In genomic region chr4:25879991-25880641, GRCh38 we compare ENCODE assay signal across 9 cellular contexts. TPM values are rescaled to one million over a fixed set of nuclear protein-coding genes. Genes with fewer than 3 reads are reported as not detected.
DNase-seq lines count a peak whose midpoint lies in the region; ATAC-seq and TF ChIP-seq lines count a peak whose summit lies in the region.
"Had no signal": no experiment of that assay in that cellular context is flagged by ENCODE, and none has a peak within 500 bp of the region (broad histone marks: within the 10 kb centered on the region; RNA-seq: fewer than 3 reads in every experiment).

No MANE protein-coding gene starts in this region.

- H3K4me3 ChIP-seq in left ventricle myocardium inferior (no peak overlapping the region), prostate gland (no peak overlapping the region)

- peak overlapping the region; percentile 26 to 42 for H3K4me3 Mint-ChIP-seq in stimulated activated naive B cell treated with anti-CD40 and anti-IgM and Interleukin-4, amounts not matched to agents 10 μg/mL and 1 μg/mL and 100 μg/mL, for 72 hours
- H3K4me3 Mint-ChIP-seq in activated CD8-positive, alpha-beta T cell treated with anti-CD3 and anti-CD28 coated beads for 36 hours, result no peak overlapping the region
- no peak overlapping the region for H3K4me3 Mint-ChIP-seq in activated naive CD8-positive, alpha-beta T cell treated with anti-CD3 and anti-CD28 coated beads, Interleukin-2, amount 50 U/mL, for 24 hours

- H3K4me1 Mint-ChIP-seq in stimulated activated naive B cell treated with anti-CD40 and anti-IgM and Interleukin-4, amounts not matched to agents 10 μg/mL and 1 μg/mL and 100 μg/mL, for 72 hours, result peaks cover 51 to 70% of the 10 kb centered on the region in 2 donors
- peaks cover 3% of the 10 kb centered on the region for H3K4me1 Mint-ChIP-seq in activated CD8-positive, alpha-beta T cell treated with anti-CD3 and anti-CD28 coated beads for 36 hours (ENCODE audit: low read depth)
- peaks cover 20% of the 10 kb centered on the region for H3K4me1 Mint-ChIP-seq in activated naive CD8-positive, alpha-beta T cell treated with anti-CD3 and anti-CD28 coated beads, Interleukin-2, amount 50 U/mL, for 24 hours

- H3K27me3 Mint-ChIP-seq in stimulated activated naive B cell treated with anti-CD40 and anti-IgM and Interleukin-4, amounts not matched to agents 10 μg/mL and 1 μg/mL and 100 μg/mL, for 72 hours, result no peaks in the 10 kb centered on the region
- H3K27me3 Mint-ChIP-seq in activated CD8-positive, alpha-beta T cell treated with anti-CD3 and anti-CD28 coated beads for 36 hours, result peaks cover 12% of the 10 kb centered on the region
- H3K27me3 Mint-ChIP-seq in activated naive CD8-positive, alpha-beta T cell treated with anti-CD3 and anti-CD28 coated beads, Interleukin-2, amount 50 U/mL, for 24 hours, result peaks cover 5% of the 10 kb centered on the region

- no peaks in the 10 kb centered on the region for H3K9me3 ChIP-seq in left ventricle myocardium inferior (replicated peaks)
- H3K9me3 ChIP-seq in prostate gland, result no peaks in the 10 kb centered on the region

- H3K27me3 ChIP-seq in left ventricle myocardium inferior (ENCODE audit: low read depth), result no peaks in the 10 kb centered on the region
- H3K27me3 ChIP-seq in prostate gland (replicated peaks; ENCODE audit: insufficient read depth), result peaks cover 3% of the 10 kb centered on the region

- no peak for TF ChIP-seq CTCF in left ventricle myocardium inferior (IDR thresholded peaks at IDR 0.05; ENCODE audit: borderline replicate concordance)
- no peak for TF ChIP-seq CTCF in prostate gland (IDR thresholded peaks at IDR 0.05)
- no peak for TF ChIP-seq CTCF in activated CD8-positive, alpha-beta T cell treated with anti-CD3 and anti-CD28 coated beads for 36 hours (IDR thresholded peaks at IDR 0.05)

- H3K36me3 ChIP-seq in left ventricle myocardium inferior (no peaks in the 10 kb centered on the region), prostate gland (no peaks in the 10 kb centered on the region)

- peaks cover 7% of the 10 kb centered on the region for H3K4me1 ChIP-seq in left ventricle myocardium inferior
- H3K4me1 ChIP-seq in prostate gland (replicated peaks), result no peaks in the 10 kb centered on the region

- H3K27ac Mint-ChIP-seq in stimulated activated naive B cell treated with anti-CD40 and anti-IgM and Interleukin-4, amounts not matched to agents 10 μg/mL and 1 μg/mL and 100 μg/mL, for 72 hours, result peak overlapping the region; percentile 90
- no peak overlapping the region for H3K27ac Mint-ChIP-seq in activated CD8-positive, alpha-beta T cell treated with anti-CD3 and anti-CD28 coated beads for 36 hours
- H3K27ac Mint-ChIP-seq in activated naive CD8-positive, alpha-beta T cell treated with anti-CD3 and anti-CD28 coated beads, Interleukin-2, amount 50 U/mL, for 24 hours, result no peak overlapping the region

- CTCF ChIA-PET in activated CD8-positive, alpha-beta T cell treated with anti-CD3 and anti-CD28 coated beads for 36 hours (lab: Charles Lee), result no interaction called here

- POLR2A ChIA-PET in activated CD8-positive, alpha-beta T cell treated with anti-CD3 and anti-CD28 coated beads for 36 hours (lab: Charles Lee), result no interaction called here

- 63% methylated on average over 7 of the region's 7 CpGs for WGBS in prostate gland

- H3K27ac ChIP-seq in left ventricle myocardium inferior (replicated peaks), result no peak overlapping the region
- no peak overlapping the region for H3K27ac ChIP-seq in prostate gland

- H3K9me3 Mint-ChIP-seq in stimulated activated naive B cell treated with anti-CD40 and anti-IgM and Interleukin-4, amounts not matched to agents 10 μg/mL and 1 μg/mL and 100 μg/mL, for 72 hours, result peaks cover 4 to 7% of the 10 kb centered on the region in 2 donors
- H3K9me3 Mint-ChIP-seq in activated CD8-positive, alpha-beta T cell treated with anti-CD3 and anti-CD28 coated beads for 36 hours, result peaks cover 2% of the 10 kb centered on the region
- H3K9me3 Mint-ChIP-seq in activated naive CD8-positive, alpha-beta T cell treated with anti-CD3 and anti-CD28 coated beads, Interleukin-2, amount 50 U/mL, for 24 hours, result no peaks in the 10 kb centered on the region

- intact Hi-C loops in Right ventricle myocardium superior (cut with DNase I) (no loop called here), left ventricle myocardium inferior (cut with micrococcal nuclease) (no loop called here), prostate gland (cut with DNase I) (no loop called here)
- intact Hi-C loops in activated CD8-positive, alpha-beta T cell treated with anti-CD3 and anti-CD28 coated beads for 36 hours (cut with micrococcal nuclease), result no loop called here

- ATAC-seq in Right ventricle myocardium superior (ENCODE audit: poor library complexity) (peak; percentile 76), HG03064 (IDR thresholded peaks at IDR 0.05; ENCODE audit: low read depth, unreplicated experiment) (peak; percentile 44)
- peak; percentile 43 to 53 for ATAC-seq in stimulated activated naive B cell treated with anti-CD40 and anti-IgM and Interleukin-4, amounts not matched to agents 10 μg/mL and 1 μg/mL and 100 μg/mL, for 72 hours (replicated peaks)
- no peak for ATAC-seq in activated CD8-positive, alpha-beta T cell treated with anti-CD3 and anti-CD28 coated beads for 36 hours
- no peak for ATAC-seq in activated naive CD8-positive, alpha-beta T cell treated with anti-CD3 and anti-CD28 coated beads, Interleukin-2, amount 50 U/mL, for 24 hours

- peaks cover 17 to 18% of the 10 kb centered on the region in 2 donors for H3K36me3 Mint-ChIP-seq in stimulated activated naive B cell treated with anti-CD40 and anti-IgM and Interleukin-4, amounts not matched to agents 10 μg/mL and 1 μg/mL and 100 μg/mL, for 72 hours
- no peaks in the 10 kb centered on the region for H3K36me3 Mint-ChIP-seq in activated CD8-positive, alpha-beta T cell treated with anti-CD3 and anti-CD28 coated beads for 36 hours (ENCODE audit: low read depth)
- no peaks in the 10 kb centered on the region for H3K36me3 Mint-ChIP-seq in activated naive CD8-positive, alpha-beta T cell treated with anti-CD3 and anti-CD28 coated beads, Interleukin-2, amount 50 U/mL, for 24 hours (ENCODE audit: low read depth)

- DNase-seq in Right ventricle myocardium superior (no peak), left ventricle myocardium inferior (no peak), prostate gland (ENCODE audit: low spot score) (no peak)
- DNase-seq in stimulated activated naive B cell treated with anti-CD40 and anti-IgM and Interleukin-4, amounts not matched to agents 10 μg/mL and 1 μg/mL and 100 μg/mL, for 72 hours, result no peak
- no peak for DNase-seq in activated CD8-positive, alpha-beta T cell treated with anti-CD3 and anti-CD28 coated beads for 36 hours
- DNase-seq in activated naive CD8-positive, alpha-beta T cell treated with anti-CD3 and anti-CD28 coated beads, Interleukin-2, amount 50 U/mL, for 24 hours, result no peak
- DNase-seq: activated CD4-positive, alpha-beta T cell treated with anti-CD3 and anti-CD28 coated beads, Interleukin-2, amount 50 U/mL, for 1 hour had no signal

- 0 out of 2 replicates have a peak, but pooled peaks have one; percentile 10 for TF ChIP-seq POLR2A in Raji (IDR thresholded peaks at IDR 0.05; ENCODE audit: insufficient read depth, low read depth, low read length)
- no peak for TF ChIP-seq POLR2A in prostate gland (IDR thresholded peaks at IDR 0.05)

RNA-seq across cellular contexts. Expression of gene SEL1L3, which starts 17.3 kb away (rescaled TPM):
- total RNA-seq in Right ventricle myocardium superior, result 3.2 TPM
- 3.2 TPM for total RNA-seq in left ventricle myocardium inferior
- total RNA-seq in prostate gland, result 10 to 100 TPM; 22.2 to 26.1 TPM
- 10 to 100 TPM; 34.8 to 36.9 TPM for total RNA-seq in activated CD8-positive, alpha-beta T cell treated with anti-CD3 and anti-CD28 coated beads for 36 hours

RNA-seq across cellular contexts. Expression of gene SMIM20, which starts 33.9 kb away (rescaled TPM):
- total RNA-seq in Right ventricle myocardium superior (40.1 TPM), left ventricle myocardium inferior (45.4 TPM), prostate gland (10 to 100 TPM; 34.7 to 35.7 TPM)
- total RNA-seq in activated CD8-positive, alpha-beta T cell treated with anti-CD3 and anti-CD28 coated beads for 36 hours, result 10 to 100 TPM; 21.3 to 26.9 TPM

Comparison
In these comparisons a context has a peak if more than half of its experiments do, and no peak if none do; other contexts are left out.
1. ATAC-seq: peak in Right ventricle myocardium superior (single experiment), HG03064 (single experiment) and stimulated activated naive B cell treated with anti-CD40 and anti-IgM and Interleukin-4, amounts not matched to agents 10 μg/mL and 1 μg/mL and 100 μg/mL, for 72 hours (2 of 2); none in activated CD8-positive, alpha-beta T cell treated with anti-CD3 and anti-CD28 coated beads for 36 hours (single experiment) and activated naive CD8-positive, alpha-beta T cell treated with anti-CD3 and anti-CD28 coated beads, Interleukin-2, amount 50 U/mL, for 24 hours (single experiment).
2. H3K4me3 Mint-ChIP-seq: peak in stimulated activated naive B cell treated with anti-CD40 and anti-IgM and Interleukin-4, amounts not matched to agents 10 μg/mL and 1 μg/mL and 100 μg/mL, for 72 hours (2 of 2); none in activated CD8-positive, alpha-beta T cell treated with anti-CD3 and anti-CD28 coated beads for 36 hours (single experiment) and activated naive CD8-positive, alpha-beta T cell treated with anti-CD3 and anti-CD28 coated beads, Interleukin-2, amount 50 U/mL, for 24 hours (single experiment).